In genomic region chr1:56406821-56407220, GRCh38 we compare ENCODE assay signal across 18 cellular contexts.
DNase-seq lines count a peak whose midpoint lies in the region; ATAC-seq, FAIRE-seq and TF ChIP-seq lines count a peak whose summit lies in the region.
"Had no signal": no experiment of that assay in that cellular context is flagged by ENCODE, and none has a peak within 500 bp of the region (broad histone marks: within the 10 kb centered on the region; RNA-seq: fewer than 3 reads in every experiment).

No MANE protein-coding gene starts in this region.

- no peak overlapping the region for H3K4ac ChIP-seq in neuronal stem cell (ENCODE audit: low read length)

- peak overlapping the region; percentile 54 for H2AK5ac ChIP-seq in neuronal stem cell (ENCODE audit: low read depth, low read length)

- no peak overlapping the region for H4K8ac ChIP-seq in neuronal stem cell (ENCODE audit: low read depth, low read length)

- DNase-seq in CD1c-positive myeloid dendritic cell (ENCODE audit: extremely low spot score) (peak; percentile 44), bronchial epithelial cell (ENCODE audit: low read depth) (peak; percentile 12), neuronal stem cell (ENCODE audit: low spot score) (no peak)
- no peak for DNase-seq in stimulated activated naive B cell treated with anti-CD40 and anti-IgM and Interleukin-4, amounts not matched to agents 10 μg/mL and 1 μg/mL and 100 μg/mL, for 72 hours
- no peak for DNase-seq in T-helper 2 cell treated with Interferon-gamma antibody and Interleukin-4, amounts not matched to agents 5 μg/mL and 100 μg/mL, for 36 hours (ENCODE audit: low spot score)
- DNase-seq: 8988T; Calu3; CD8-positive, alpha-beta T cell; GDM1 had no signal

- no peak overlapping the region for H3K27ac Mint-ChIP-seq in stimulated activated naive B cell treated with anti-CD40 and anti-IgM and Interleukin-4, amounts not matched to agents 10 μg/mL and 1 μg/mL and 100 μg/mL, for 72 hours
- no peak overlapping the region for H3K27ac Mint-ChIP-seq in T-helper 2 cell treated with Interferon-gamma antibody and Interleukin-4, amounts not matched to agents 5 μg/mL and 100 μg/mL, for 36 hours
- H3K27ac Mint-ChIP-seq: CD14-positive monocyte; CD8-positive, alpha-beta T cell had no signal

- no peak overlapping the region for H3K4me2 ChIP-seq in neuronal stem cell (ENCODE audit: insufficient read depth, low read length, poor library complexity, severe bottlenecking)
- H3K4me2 ChIP-seq: BLaER1 had no signal

- H3K4me3 ChIP-seq in bronchial epithelial cell (ENCODE audit: low read depth, low read length): no peak overlapping the region
- no peak overlapping the region for H3K4me3 ChIP-seq in neuronal stem cell (ENCODE audit: low read length in 2 of 2)
- H3K4me3 ChIP-seq: BLaER1, HAP-1, K562 had no signal

- H3K27me3 ChIP-seq in bronchial epithelial cell (ENCODE audit: control insufficient read depth, insufficient read depth, low read length) (no peaks in the 10 kb centered on the region), neuronal stem cell (ENCODE audit: control insufficient read depth in 3 of 3, insufficient read depth in 3 of 3, low read depth in 1 of 3, low read length in 3 of 3) (no peaks in the 10 kb centered on the region)
- H3K27me3 ChIP-seq: BLaER1 had no signal

- H3K79me1 ChIP-seq in neuronal stem cell (ENCODE audit: low read depth, low read length): no peaks in the 10 kb centered on the region

- H4K91ac ChIP-seq in neuronal stem cell (ENCODE audit: low read depth, low read length, poor library complexity): no peak overlapping the region

- ATAC-seq in stimulated activated naive B cell treated with anti-CD40 and anti-IgM and Interleukin-4, amounts not matched to agents 10 μg/mL and 1 μg/mL and 100 μg/mL, for 72 hours (replicated peaks): peak; percentile 73 to 90
- ATAC-seq in GM21825 (IDR thresholded peaks at IDR 0.05; ENCODE audit: unreplicated experiment): no peak
- no peak for ATAC-seq in HG02884 (IDR thresholded peaks at IDR 0.05; ENCODE audit: unreplicated experiment)
- ATAC-seq: CD8-positive, alpha-beta T cell; K562 had no signal

- no peak overlapping the region for H2AFZ ChIP-seq in neuronal stem cell (ENCODE audit: low read length)

- no CpG with 5 or more reads among the region's 2 CpGs for WGBS in neuronal stem cell (ENCODE audit: extremely low coverage in 2 of 2, insufficient read length in 2 of 2, insufficient replicate concordance in 1 of 2), 2 donors

- H3K23ac ChIP-seq in neuronal stem cell (ENCODE audit: low read depth, low read length, poor library complexity): no peak overlapping the region

- no peaks in the 10 kb centered on the region for H3K27me3 Mint-ChIP-seq in stimulated activated naive B cell treated with anti-CD40 and anti-IgM and Interleukin-4, amounts not matched to agents 10 μg/mL and 1 μg/mL and 100 μg/mL, for 72 hours
- H3K27me3 Mint-ChIP-seq in T-helper 2 cell treated with Interferon-gamma antibody and Interleukin-4, amounts not matched to agents 5 μg/mL and 100 μg/mL, for 36 hours (ENCODE audit: low read depth): no peaks in the 10 kb centered on the region

- no peak overlapping the region for H2BK120ac ChIP-seq in neuronal stem cell (ENCODE audit: low read depth, low read length)

- no peak overlapping the region for H3K18ac ChIP-seq in neuronal stem cell (ENCODE audit: low read length)

- H3K36me3 ChIP-seq in bronchial epithelial cell (ENCODE audit: control insufficient read depth, insufficient read depth, low read length): no peaks in the 10 kb centered on the region
- no peaks in the 10 kb centered on the region for H3K36me3 ChIP-seq in neuronal stem cell (replicated peaks in 1 of 2; ENCODE audit: control insufficient read depth in 2 of 2, insufficient read depth in 2 of 2, low read length in 2 of 2)
- H3K36me3 ChIP-seq: BLaER1, HAP-1 had no signal

- H2BK12ac ChIP-seq in neuronal stem cell (ENCODE audit: low read length): no peak overlapping the region

- H3K9ac ChIP-seq in neuronal stem cell (ENCODE audit: low read depth, low read length, poor library complexity): no peak overlapping the region
- H3K9ac ChIP-seq: BLaER1 had no signal

- H3K4me1 ChIP-seq in neuronal stem cell (ENCODE audit: control insufficient read depth in 2 of 2, insufficient read depth in 1 of 2, low read depth in 1 of 2, low read length in 2 of 2): no peaks in the 10 kb centered on the region
- H3K4me1 ChIP-seq: HAP-1 had no signal

- H3K27ac ChIP-seq in neuronal stem cell (replicated peaks; ENCODE audit: low read length): no peak overlapping the region
- H3K27ac ChIP-seq: BLaER1, HL-60 had no signal

- TF ChIP-seq CTCF in bronchial epithelial cell (IDR thresholded peaks at IDR 0.05; ENCODE audit: insufficient read depth, low read length, severe bottlenecking): no peak

- no peak for FAIRE-seq in bronchial epithelial cell (lab: Jason Lieb, UNC)
- FAIRE-seq: GM12892, GM18507, K562 had no signal

- no peak overlapping the region for H2BK5ac ChIP-seq in neuronal stem cell (ENCODE audit: low read length)

- H2BK15ac ChIP-seq in neuronal stem cell (ENCODE audit: low read length): no peak overlapping the region

- H3K4me1 Mint-ChIP-seq in stimulated activated naive B cell treated with anti-CD40 and anti-IgM and Interleukin-4, amounts not matched to agents 10 μg/mL and 1 μg/mL and 100 μg/mL, for 72 hours: peaks cover 30 to 59% of the 10 kb centered on the region in 2 donors
- H3K4me1 Mint-ChIP-seq in T-helper 2 cell treated with Interferon-gamma antibody and Interleukin-4, amounts not matched to agents 5 μg/mL and 100 μg/mL, for 36 hours (ENCODE audit: low read depth): no peaks in the 10 kb centered on the region
- H3K4me1 Mint-ChIP-seq: CD14-positive monocyte had no signal

- no peaks in the 10 kb centered on the region for H3K9me3 ChIP-seq in neuronal stem cell (replicated peaks in 1 of 2; ENCODE audit: control insufficient read depth in 2 of 2, insufficient read depth in 1 of 2, low read depth in 1 of 2, low read length in 2 of 2)
- H3K9me3 ChIP-seq: BLaER1, HAP-1 had no signal

- H3K9me3 Mint-ChIP-seq in stimulated activated naive B cell treated with anti-CD40 and anti-IgM and Interleukin-4, amounts not matched to agents 10 μg/mL and 1 μg/mL and 100 μg/mL, for 72 hours: no peaks in the 10 kb centered on the region
- H3K9me3 Mint-ChIP-seq in T-helper 2 cell treated with Interferon-gamma antibody and Interleukin-4, amounts not matched to agents 5 μg/mL and 100 μg/mL, for 36 hours: no peaks in the 10 kb centered on the region
- H3K9me3 Mint-ChIP-seq: CD8-positive, alpha-beta T cell had no signal

- H3K4me3 Mint-ChIP-seq in stimulated activated naive B cell treated with anti-CD40 and anti-IgM and Interleukin-4, amounts not matched to agents 10 μg/mL and 1 μg/mL and 100 μg/mL, for 72 hours: no peak overlapping the region
- no peak overlapping the region for H3K4me3 Mint-ChIP-seq in T-helper 2 cell treated with Interferon-gamma antibody and Interleukin-4, amounts not matched to agents 5 μg/mL and 100 μg/mL, for 36 hours
- H3K4me3 Mint-ChIP-seq: CD14-positive monocyte; CD8-positive, alpha-beta T cell had no signal

- H3K14ac ChIP-seq in neuronal stem cell (ENCODE audit: low read length): no peak overlapping the region

- H3K36me3 Mint-ChIP-seq in stimulated activated naive B cell treated with anti-CD40 and anti-IgM and Interleukin-4, amounts not matched to agents 10 μg/mL and 1 μg/mL and 100 μg/mL, for 72 hours: peaks cover 0 to 4% of the 10 kb centered on the region in 2 donors
- no peaks in the 10 kb centered on the region for H3K36me3 Mint-ChIP-seq in T-helper 2 cell treated with Interferon-gamma antibody and Interleukin-4, amounts not matched to agents 5 μg/mL and 100 μg/mL, for 36 hours (ENCODE audit: low read depth)
- H3K36me3 Mint-ChIP-seq: CD14-positive monocyte; CD8-positive, alpha-beta T cell had no signal

Comparison
In these comparisons a context has a peak if more than half of its experiments do, and no peak if none do; other contexts are left out.
1. DNase-seq: peak in CD1c-positive myeloid dendritic cell (single experiment) and bronchial epithelial cell (single experiment); none in neuronal stem cell (single experiment), stimulated activated naive B cell treated with anti-CD40 and anti-IgM and Interleukin-4, amounts not matched to agents 10 μg/mL and 1 μg/mL and 100 μg/mL, for 72 hours (single experiment) and T-helper 2 cell treated with Interferon-gamma antibody and Interleukin-4, amounts not matched to agents 5 μg/mL and 100 μg/mL, for 36 hours (single experiment).
2. ATAC-seq: peak in stimulated activated naive B cell treated with anti-CD40 and anti-IgM and Interleukin-4, amounts not matched to agents 10 μg/mL and 1 μg/mL and 100 μg/mL, for 72 hours (2 of 2); none in GM21825 (single experiment) and HG02884 (single experiment).